Comparison of ENCODE assay signal across 24 cellular contexts in genomic region chr7:1439373-1440363, GRCh38. TPM values are rescaled to one million over a fixed set of nuclear protein-coding genes. Genes with fewer than 3 reads are reported as not detected.
DNase-seq lines count a peak whose midpoint lies in the region; ATAC-seq, FAIRE-seq and TF ChIP-seq lines count a peak whose summit lies in the region.
"Had no signal": no experiment of that assay in that cellular context is flagged by ENCODE, and none has a peak within 500 bp of the region (broad histone marks: within the 10 kb centered on the region; RNA-seq: fewer than 3 reads in every experiment).

No MANE protein-coding gene starts in this region.

- no peaks in the 10 kb centered on the region for H3K27me3 ChIP-seq in upper lobe of right lung
- H3K27me3 ChIP-seq: adrenal gland, esophagus squamous epithelium, SJSA1, tibial artery had no signal

- H3K4me1 Mint-ChIP-seq in WTC11 = no peaks in the 10 kb centered on the region
- H3K4me1 Mint-ChIP-seq: T-helper 17 cell had no signal

- CTCF ChIA-PET in WTC11 (lab: Charles Lee) = interaction anchor here (0.8 to 1.6 kb wide), 3 partner anchors 35 to 213 kb away, joined by 3 to 6 read pairs (median 4); partner anchors contain the start of gene TMEM184A

- DNase-seq in HTR-8/SVneo (ENCODE audit: insufficient read length, low spot score) = no peak
- DNase-seq in WTC11 (ENCODE audit: low spot score) = no peak
- DNase-seq in left colon = no peak
- DNase-seq in upper lobe of right lung = no peak
- DNase-seq in amniotic stem cell (lab: John Stamatoyannopoulos, UW) = no peak
- DNase-seq in NCI-H446 treated with DMSO at 0.1 percent for 48 hours (lab: John Stamatoyannopoulos, UW) = no peak
- DNase-seq in NCI-H748 (lab: John Stamatoyannopoulos, UW; ENCODE audit: unreplicated experiment) = no peak
- DNase-seq: activated CD4-positive, alpha-beta T cell treated with anti-CD3 and anti-CD28 coated beads, Interleukin-2, amount 50 U/mL, for 48 hours; activated effector memory CD4-positive, alpha-beta T cell treated with anti-CD3 and anti-CD28 coated beads, Interleukin-2, amount 50 U/mL, for 16 hours; adrenal gland; CD8-positive, alpha-beta T cell; central memory CD4-positive, alpha-beta T cell; DMS79 treated with DMSO at 0.1 percent for 48 hours; effector CD4-positive, alpha-beta T cell; esophagus squamous epithelium; NCI-H1694; NCI-H774; stimulated activated CD4-positive, alpha-beta T cell treated with anti-CD3 and anti-CD28 coated beads, Interleukin-2, amount 100 ng/mL, for 48 hours; stimulated activated naive CD8-positive, alpha-beta T cell treated with anti-CD3 and anti-CD28 coated beads, Interleukin-15, Interleukin-2, amounts not matched to agents 100 U/mL and 50 U/mL, for 24 hours; T-helper 17 cell; tibial artery had no signal

- H3K27ac Mint-ChIP-seq in WTC11 = peak overlapping the region; percentile 72; the same call in 1 of the 2 replicates
- H3K27ac Mint-ChIP-seq: CD8-positive, alpha-beta T cell; natural killer cell treated with Interleukin-12 subunit alpha and Interleukin-12 subunit beta and Interleukin-15 and Interleukin-18, amount 100 ng/mL, for 72 hours; T-helper 17 cell had no signal

- FAIRE-seq in HTR-8/SVneo (lab: Jason Lieb, UNC) = peak; percentile 100

- no peaks in the 10 kb centered on the region for H3K27me3 Mint-ChIP-seq in WTC11 (ENCODE audit: low read depth)
- H3K27me3 Mint-ChIP-seq: natural killer cell treated with Interleukin-12 subunit alpha and Interleukin-12 subunit beta and Interleukin-15 and Interleukin-18, amount 100 ng/mL, for 72 hours; T-helper 17 cell had no signal

- H3K9me3 ChIP-seq in upper lobe of right lung = no peaks in the 10 kb centered on the region
- H3K9me3 ChIP-seq: adrenal gland, esophagus squamous epithelium, SJSA1, tibial artery had no signal

- ATAC-seq in WTC11 = no peak
- ATAC-seq in left colon = peak; percentile 38
- ATAC-seq in upper lobe of right lung = peak; percentile 4
- ATAC-seq: CD8-positive, alpha-beta T cell; natural killer cell treated with Interleukin-12 subunit alpha and Interleukin-12 subunit beta and Interleukin-15 and Interleukin-18, amount 100 ng/mL, for 72 hours; stimulated activated naive CD8-positive, alpha-beta T cell treated with anti-CD3 and anti-CD28 coated beads, Interleukin-15, Interleukin-2, amounts not matched to agents 100 U/mL and 50 U/mL, for 24 hours; T-helper 17 cell had no signal

- H3K27ac ChIP-seq in upper lobe of right lung = no peak overlapping the region
- H3K27ac ChIP-seq: adrenal gland, esophagus squamous epithelium, SJSA1, skin epidermis, tibial artery had no signal

- peaks cover 4% of the 10 kb centered on the region; the same call in 1 of the 2 replicates for H3K9me3 Mint-ChIP-seq in WTC11
- H3K9me3 Mint-ChIP-seq: CD8-positive, alpha-beta T cell; natural killer cell treated with Interleukin-12 subunit alpha and Interleukin-12 subunit beta and Interleukin-15 and Interleukin-18, amount 100 ng/mL, for 72 hours had no signal

- H3K4me3 ChIP-seq in upper lobe of right lung = no peak overlapping the region
- H3K4me3 ChIP-seq: adrenal gland, esophagus squamous epithelium, SJSA1, skin epidermis, tibial artery had no signal

- H3K36me3 ChIP-seq in upper lobe of right lung = peaks cover 11% of the 10 kb centered on the region

- H3K4me3 Mint-ChIP-seq in WTC11 = no peak overlapping the region
- H3K4me3 Mint-ChIP-seq: CD8-positive, alpha-beta T cell; natural killer cell treated with Interleukin-12 subunit alpha and Interleukin-12 subunit beta and Interleukin-15 and Interleukin-18, amount 100 ng/mL, for 72 hours; T-helper 17 cell had no signal

- H3K4me1 ChIP-seq in upper lobe of right lung = no peaks in the 10 kb centered on the region
- H3K4me1 ChIP-seq: esophagus squamous epithelium, SJSA1, tibial artery had no signal

- TF ChIP-seq CTCF in WTC11 (IDR thresholded peaks at IDR 0.05) = no peak
- TF ChIP-seq CTCF in upper lobe of right lung (IDR thresholded peaks at IDR 0.05) = no peak

- intact Hi-C loops in left colon (cut with DNase I, micrococcal nuclease) = no loop called here
- intact Hi-C loops in upper lobe of right lung (cut with DNase I) = no loop called here

- POLR2A ChIA-PET in WTC11 (lab: Charles Lee) = no interaction called here

- H3K36me3 Mint-ChIP-seq in WTC11 = no peaks in the 10 kb centered on the region
- H3K36me3 Mint-ChIP-seq: CD8-positive, alpha-beta T cell; natural killer cell treated with Interleukin-12 subunit alpha and Interleukin-12 subunit beta and Interleukin-15 and Interleukin-18, amount 100 ng/mL, for 72 hours had no signal

TF ChIP-seq in WTC11, 78 proteins besides CTCF, POLR2A, EP300 and RAD21:
- TF ChIP-seq, protein P1, sequence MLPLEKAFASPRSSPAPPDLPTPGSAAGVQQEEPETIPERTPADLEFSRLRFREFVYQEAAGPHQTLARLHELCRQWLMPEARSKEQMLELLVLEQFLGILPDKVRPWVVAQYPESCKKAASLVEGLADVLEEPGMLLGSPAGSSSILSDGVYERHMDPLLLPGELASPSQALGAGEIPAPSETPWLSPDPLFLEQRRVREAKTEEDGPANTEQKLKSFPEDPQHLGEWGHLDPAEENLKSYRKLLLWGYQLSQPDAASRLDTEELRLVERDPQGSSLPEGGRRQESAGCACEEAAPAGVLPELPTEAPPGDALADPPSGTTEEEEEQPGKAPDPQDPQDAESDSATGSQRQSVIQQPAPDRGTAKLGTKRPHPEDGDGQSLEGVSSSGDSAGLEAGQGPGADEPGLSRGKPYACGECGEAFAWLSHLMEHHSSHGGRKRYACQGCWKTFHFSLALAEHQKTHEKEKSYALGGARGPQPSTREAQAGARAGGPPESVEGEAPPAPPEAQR (CRISPR knock-in tag; IDR thresholded peaks at IDR 0.05) = no peak
- TF ChIP-seq ZNF263 (CRISPR knock-in tag; IDR thresholded peaks at IDR 0.05; ENCODE audit: low read depth) (no peak), CBFB (CRISPR knock-in tag; IDR thresholded peaks at IDR 0.05; ENCODE audit: low read depth) (no peak), CREM (CRISPR knock-in tag; IDR thresholded peaks at IDR 0.05) (no peak)

RNA-seq across cellular contexts. Expression of gene MICALL2, which starts 19.6 kb away (rescaled TPM):
- 13.6 to 15.7 TPM (median 14.1 TPM) in 3 replicates for total RNA-seq in WTC11 (2021)
- 10 to 100 TPM; 68.6 to 83.2 TPM for total RNA-seq in left colon
- total RNA-seq in upper lobe of right lung = 37.6 TPM
